1 cellular context compared by ENCODE assay signal in genomic region chr12:88658009-88658408, GRCh38.
TF ChIP-seq lines count a peak whose summit lies in the region.

No MANE protein-coding gene starts in this region.

TF ChIP-seq in SK-N-SH treated with all-trans-retinoic acid at 6 μM for 48 hours, 23 proteins besides CTCF, POLR2A, EP300 and RAD21 (continued from another document):
- TF ChIP-seq OSR1 (CRISPR knock-in tag; IDR thresholded peaks at IDR 0.05) (no peak), ISL1 (CRISPR knock-in tag; IDR thresholded peaks at IDR 0.05) (no peak), CREB5 (CRISPR knock-in tag; IDR thresholded peaks at IDR 0.05; ENCODE audit: low read depth) (no peak), RARB (CRISPR knock-in tag; IDR thresholded peaks at IDR 0.05) (no peak), SNAI2 (CRISPR knock-in tag; IDR thresholded peaks at IDR 0.05) (no peak), ZFP30 (CRISPR knock-in tag; IDR thresholded peaks at IDR 0.05) (no peak)
